In genomic region chr10:93392111-93392510, GRCh38 we compare ENCODE assay signal across 16 cellular contexts.
"Had no signal": no experiment of that assay in that cellular context is flagged by ENCODE, and none has a peak within 500 bp of the region (broad histone marks: within the 10 kb centered on the region; RNA-seq: fewer than 3 reads in every experiment).

No MANE protein-coding gene starts in this region.

- H3K9me3 Mint-ChIP-seq: activated naive CD8-positive, alpha-beta T cell treated with anti-CD3 and anti-CD28 coated beads for 36 hours; endodermal cell; memory B cell; naive thymus-derived CD8-positive, alpha-beta T cell; WTC11 had no signal

- H3K27ac ChIP-seq: parathyroid adenoma had no signal

- H3K27ac Mint-ChIP-seq: activated naive CD8-positive, alpha-beta T cell treated with anti-CD3 and anti-CD28 coated beads for 36 hours; endodermal cell; memory B cell; naive thymus-derived CD8-positive, alpha-beta T cell; WTC11 had no signal

- DNase-seq: activated CD4-positive, alpha-beta T cell treated with anti-CD3 and anti-CD28 coated beads for 48 hours; activated CD8-positive, alpha-beta memory T cell treated with anti-CD3 and anti-CD28 coated beads, Interleukin-2, amount 50 U/mL, for 48 hours; activated gamma-delta T cell treated with Interleukin-2 at 50 U/mL for 16 hours; activated naive CD8-positive, alpha-beta T cell treated with anti-CD3 and anti-CD28 coated beads for 36 hours; activated T-cell treated with anti-CD3 and anti-CD28 coated beads, Interleukin-2, amount 50 U/mL, for 72 hours; endodermal cell; left ventricle myocardium superior; naive thymus-derived CD8-positive, alpha-beta T cell; sigmoid colon; stimulated activated CD4-positive, alpha-beta T cell treated with anti-CD3 and anti-CD28 coated beads, Interleukin-12 subunit alpha, Interleukin-12 subunit beta, amount 100 ng/mL, for 4 hours; stimulated activated CD4-positive, alpha-beta T cell treated with anti-CD3 and anti-CD28 coated beads, Interleukin-2, amount 100 ng/mL, for 24 hours; T-helper 2 cell had no signal

- H3K4me3 Mint-ChIP-seq: activated naive CD8-positive, alpha-beta T cell treated with anti-CD3 and anti-CD28 coated beads for 36 hours; activated T-cell treated with anti-CD3 and anti-CD28 coated beads, Interleukin-2, amount 50 U/mL, for 72 hours; endodermal cell; memory B cell; naive thymus-derived CD8-positive, alpha-beta T cell; WTC11 had no signal

- H3K27me3 ChIP-seq: hepatocyte, sigmoid colon had no signal

- H3K9me3 ChIP-seq: sigmoid colon had no signal

- H3K36me3 Mint-ChIP-seq: memory B cell; naive thymus-derived CD8-positive, alpha-beta T cell; WTC11 had no signal

- H3K4me3 ChIP-seq: hepatocyte, sigmoid colon had no signal

- H3K27me3 Mint-ChIP-seq: activated naive CD8-positive, alpha-beta T cell treated with anti-CD3 and anti-CD28 coated beads for 36 hours had no signal

- ATAC-seq: activated T-cell treated with anti-CD3 and anti-CD28 coated beads, Interleukin-2, amount 50 U/mL, for 72 hours; left ventricle myocardium superior; naive thymus-derived CD8-positive, alpha-beta T cell; WTC11 had no signal
